Comparison of ENCODE assay signal across 8 cellular contexts in genomic region chr7:26500749-26501352, GRCh38.
A peak's percentile ranks its signal among the peaks of the same experiment; 100 is the strongest.
DNase-seq lines count a peak whose midpoint lies in the region; ATAC-seq lines count a peak whose summit lies in the region.

No MANE protein-coding gene starts in this region.

- ATAC-seq in GM19467 (IDR thresholded peaks at IDR 0.05; ENCODE audit: unreplicated experiment) (no peak), HG03135 (IDR thresholded peaks at IDR 0.05; ENCODE audit: unreplicated experiment) (no peak), HG02938 (IDR thresholded peaks at IDR 0.05; ENCODE audit: unreplicated experiment) (no peak), GM18519 (IDR thresholded peaks at IDR 0.05; ENCODE audit: low FRiP score, unreplicated experiment) (no peak)

- DNase-seq in EH (ENCODE audit: low read depth) (peak; percentile 43), HT1080 (ENCODE audit: low read depth) (peak; percentile 30), RPMI8226 (peak; percentile 57), glomerular endothelial cell (ENCODE audit: extremely low read depth, low read depth, low spot score) (peak; percentile 51)
